In genomic region chr17:80935526-80935925, GRCh38 we compare ENCODE assay signal across 15 cellular contexts. TPM values are rescaled to one million over a fixed set of nuclear protein-coding genes. Genes with fewer than 3 reads are reported as not detected.
DNase-seq lines count a peak whose midpoint lies in the region; ATAC-seq and TF ChIP-seq lines count a peak whose summit lies in the region.
"Had no signal": no experiment of that assay in that cellular context is flagged by ENCODE, and none has a peak within 500 bp of the region (broad histone marks: within the 10 kb centered on the region; RNA-seq: fewer than 3 reads in every experiment).

No MANE protein-coding gene starts in this region.

- no peak overlapping the region for H3K9ac ChIP-seq in neural progenitor cell
- H3K9ac ChIP-seq: BLaER1 treated with 17β-estradiol and CSF1 and Interleukin-3, amounts not matched to agents 10 nM and 100 nM had no signal

- H3K27me3 Mint-ChIP-seq in activated CD8-positive, alpha-beta memory T cell treated with anti-CD3 and anti-CD28 coated beads, Interleukin-2, amount 10 ng/mL, durations not matched to agents 7 days and 5 days = no peaks in the 10 kb centered on the region
- H3K27me3 Mint-ChIP-seq in immature natural killer cell (ENCODE audit: low read depth in 3 of 3) (peaks cover 0 to 4% (median 1%) of the 10 kb centered on the region in 3 donors), neural progenitor cell (ENCODE audit: insufficient read depth, low read depth) (peaks cover 2% of the 10 kb centered on the region), GM23338 (ENCODE audit: insufficient read depth, low read depth, poor library complexity) (peaks cover 11% of the 10 kb centered on the region)
- no peaks in the 10 kb centered on the region for H3K27me3 Mint-ChIP-seq in activated CD8-positive, alpha-beta T cell treated with anti-CD3 and anti-CD28 coated beads for 36 hours
- H3K27me3 Mint-ChIP-seq: CD4-positive, alpha-beta T cell had no signal

- no peak overlapping the region for H3K4me3 Mint-ChIP-seq in activated CD8-positive, alpha-beta memory T cell treated with anti-CD3 and anti-CD28 coated beads, Interleukin-2, amount 10 ng/mL, durations not matched to agents 7 days and 5 days
- H3K4me3 Mint-ChIP-seq in immature natural killer cell = peak overlapping the region; percentile 56 to 88 (median 80)
- H3K4me3 Mint-ChIP-seq in neural progenitor cell = no peak overlapping the region
- no peak overlapping the region for H3K4me3 Mint-ChIP-seq in activated CD8-positive, alpha-beta T cell treated with anti-CD3 and anti-CD28 coated beads for 36 hours
- H3K4me3 Mint-ChIP-seq in GM23338 = no peak overlapping the region
- H3K4me3 Mint-ChIP-seq: CD4-positive, alpha-beta T cell; H9 had no signal

- H3K79me2 ChIP-seq in neural progenitor cell (ENCODE audit: low read depth) (no peaks in the 10 kb centered on the region), GM23338 (replicated peaks; ENCODE audit: insufficient read depth) (no peaks in the 10 kb centered on the region)

- H2AFZ ChIP-seq in neural progenitor cell (replicated peaks) (no peak overlapping the region), GM23338 (no peak overlapping the region)

- H3K36me3 Mint-ChIP-seq in activated CD8-positive, alpha-beta memory T cell treated with anti-CD3 and anti-CD28 coated beads, Interleukin-2, amount 10 ng/mL, durations not matched to agents 7 days and 5 days = peaks cover 35% of the 10 kb centered on the region
- H3K36me3 Mint-ChIP-seq in immature natural killer cell = no peaks in the 10 kb centered on the region
- peaks cover 11% of the 10 kb centered on the region for H3K36me3 Mint-ChIP-seq in neural progenitor cell
- no peaks in the 10 kb centered on the region for H3K36me3 Mint-ChIP-seq in activated CD8-positive, alpha-beta T cell treated with anti-CD3 and anti-CD28 coated beads for 36 hours (ENCODE audit: low read depth)
- H3K36me3 Mint-ChIP-seq in GM23338 (ENCODE audit: low read depth) = no peaks in the 10 kb centered on the region

- H3K4me1 ChIP-seq in Panc1 (ENCODE audit: control insufficient read depth, insufficient read depth, low read length) (no peaks in the 10 kb centered on the region), neural progenitor cell (peaks cover 51% of the 10 kb centered on the region), GM23338 (ENCODE audit: insufficient read depth) (no peaks in the 10 kb centered on the region)

- CTCF ChIA-PET in activated CD8-positive, alpha-beta memory T cell treated with anti-CD3 and anti-CD28 coated beads, Interleukin-2, amount 10 ng/mL, durations not matched to agents 7 days and 5 days (lab: Charles Lee) = no interaction called here
- CTCF ChIA-PET in Panc1 (lab: Charles Lee) = no interaction called here
- CTCF ChIA-PET in activated CD8-positive, alpha-beta T cell treated with anti-CD3 and anti-CD28 coated beads for 36 hours (lab: Charles Lee) = no interaction called here

- peaks cover 21% of the 10 kb centered on the region for H4K20me1 ChIP-seq in neural progenitor cell (ENCODE audit: low read depth)
- H4K20me1 ChIP-seq in GM23338 (replicated peaks; ENCODE audit: insufficient read depth) = peaks cover 8% of the 10 kb centered on the region; the same call in 1 of the 2 replicates

- H3K9me2 ChIP-seq in GM23338 (ENCODE audit: insufficient read depth) = no peaks in the 10 kb centered on the region

- H3K27me3 ChIP-seq in Panc1 (ENCODE audit: control insufficient read depth, insufficient read depth, low read length) = no peaks in the 10 kb centered on the region
- peaks cover 57% of the 10 kb centered on the region for H3K27me3 ChIP-seq in neural progenitor cell
- no peaks in the 10 kb centered on the region for H3K27me3 ChIP-seq in GM23338 (ENCODE audit: insufficient read depth)

- TF ChIP-seq CTCF in Panc1 (IDR thresholded peaks at IDR 0.05) (no peak), neural progenitor cell (IDR thresholded peaks at IDR 0.05) (no peak), GM23338 (conservative IDR thresholded peaks at IDR 0.05; ENCODE audit: low read depth in 2 of 2) (no peak)
- TF ChIP-seq CTCF in activated CD8-positive, alpha-beta T cell treated with anti-CD3 and anti-CD28 coated beads for 36 hours (IDR thresholded peaks at IDR 0.05) = no peak

- no peaks in the 10 kb centered on the region for H3K9me3 Mint-ChIP-seq in activated CD8-positive, alpha-beta memory T cell treated with anti-CD3 and anti-CD28 coated beads, Interleukin-2, amount 10 ng/mL, durations not matched to agents 7 days and 5 days (ENCODE audit: low read depth)
- H3K9me3 Mint-ChIP-seq in immature natural killer cell (no peaks in the 10 kb centered on the region), neural progenitor cell (no peaks in the 10 kb centered on the region), GM23338 (no peaks in the 10 kb centered on the region)
- no peaks in the 10 kb centered on the region for H3K9me3 Mint-ChIP-seq in activated CD8-positive, alpha-beta T cell treated with anti-CD3 and anti-CD28 coated beads for 36 hours
- H3K9me3 Mint-ChIP-seq: CD4-positive, alpha-beta T cell; H9 had no signal

- H3K9me3 ChIP-seq in Panc1 (ENCODE audit: control insufficient read depth, insufficient read depth, low read depth, low read length) (no peaks in the 10 kb centered on the region), neural progenitor cell (ENCODE audit: low read depth) (no peaks in the 10 kb centered on the region)
- H3K9me3 ChIP-seq: BLaER1 treated with 17β-estradiol and CSF1 and Interleukin-3, amounts not matched to agents 10 nM and 100 nM had no signal

- H3K27ac Mint-ChIP-seq in activated CD8-positive, alpha-beta memory T cell treated with anti-CD3 and anti-CD28 coated beads, Interleukin-2, amount 10 ng/mL, durations not matched to agents 7 days and 5 days = peak overlapping the region; percentile 20
- H3K27ac Mint-ChIP-seq in immature natural killer cell = peak overlapping the region; percentile 74 to 88 (median 82)
- H3K27ac Mint-ChIP-seq in neural progenitor cell = no peak overlapping the region
- H3K27ac Mint-ChIP-seq in activated CD8-positive, alpha-beta T cell treated with anti-CD3 and anti-CD28 coated beads for 36 hours = no peak overlapping the region
- no peak overlapping the region for H3K27ac Mint-ChIP-seq in GM23338
- H3K27ac Mint-ChIP-seq: H9 had no signal

- POLR2A ChIA-PET in Panc1 (lab: Charles Lee) = no interaction called here
- POLR2A ChIA-PET in activated CD8-positive, alpha-beta T cell treated with anti-CD3 and anti-CD28 coated beads for 36 hours (lab: Charles Lee) = no interaction called here

- H3F3A ChIP-seq in neural progenitor cell (ENCODE audit: low read depth) = peaks cover 34% of the 10 kb centered on the region
- H3F3A ChIP-seq in GM23338 (replicated peaks; ENCODE audit: low read depth) = no peaks in the 10 kb centered on the region

- ATAC-seq in activated CD8-positive, alpha-beta memory T cell treated with anti-CD3 and anti-CD28 coated beads, Interleukin-2, amount 10 ng/mL, durations not matched to agents 7 days and 5 days = no peak
- ATAC-seq in Panc1 (no peak), GM23338 (no peak)
- no peak for ATAC-seq in activated CD8-positive, alpha-beta T cell treated with anti-CD3 and anti-CD28 coated beads for 36 hours
- ATAC-seq: HepG2 had no signal

- no peak overlapping the region for H3K4me2 ChIP-seq in neural progenitor cell
- no peak overlapping the region for H3K4me2 ChIP-seq in GM23338

- no peaks in the 10 kb centered on the region; the same call in 1 of the 2 replicates for H3K36me3 ChIP-seq in Panc1 (ENCODE audit: control insufficient read depth, insufficient read depth, low read length)
- no peaks in the 10 kb centered on the region for H3K36me3 ChIP-seq in neural progenitor cell
- H3K36me3 ChIP-seq in GM23338 (ENCODE audit: insufficient read depth) = no peaks in the 10 kb centered on the region

- BruUV-seq in Panc1 (replicated peaks; lab: Mats Ljungman, UMichigan) = TSS peak; percentile 32

- H3K4me1 Mint-ChIP-seq in activated CD8-positive, alpha-beta memory T cell treated with anti-CD3 and anti-CD28 coated beads, Interleukin-2, amount 10 ng/mL, durations not matched to agents 7 days and 5 days = peaks cover 46% of the 10 kb centered on the region
- H3K4me1 Mint-ChIP-seq in immature natural killer cell = peaks cover 58% of the 10 kb centered on the region in 2 donors
- peaks cover 58% of the 10 kb centered on the region for H3K4me1 Mint-ChIP-seq in neural progenitor cell
- peaks cover 30% of the 10 kb centered on the region for H3K4me1 Mint-ChIP-seq in activated CD8-positive, alpha-beta T cell treated with anti-CD3 and anti-CD28 coated beads for 36 hours (ENCODE audit: low read depth)
- peaks cover 19% of the 10 kb centered on the region for H3K4me1 Mint-ChIP-seq in GM23338

- no peak overlapping the region for H3K27ac ChIP-seq in Panc1 (ENCODE audit: low read length)
- no peak overlapping the region for H3K27ac ChIP-seq in neural progenitor cell
- H3K27ac ChIP-seq in GM23338 (ENCODE audit: low read depth) = no peak overlapping the region
- H3K27ac ChIP-seq: BLaER1 treated with 17β-estradiol and CSF1 and Interleukin-3, amounts not matched to agents 10 nM and 100 nM had no signal

- no peak for DNase-seq in activated CD8-positive, alpha-beta memory T cell treated with anti-CD3 and anti-CD28 coated beads, Interleukin-2, amount 10 ng/mL, durations not matched to agents 7 days and 5 days
- no peak for DNase-seq in activated CD8-positive, alpha-beta memory T cell treated with anti-CD3 and anti-CD28 coated beads for 24 hours
- DNase-seq in Panc1 (ENCODE audit: low read depth, low spot score) = no peak
- peak; percentile 37 to 59 (median 41) for DNase-seq in immature natural killer cell
- DNase-seq in neural progenitor cell (ENCODE audit: low spot score) = no peak
- no peak for DNase-seq in activated CD8-positive, alpha-beta T cell treated with anti-CD3 and anti-CD28 coated beads for 36 hours
- DNase-seq in GM23338 (ENCODE audit: low spot score) = no peak
- DNase-seq: 8988T; ACHN; CD4-positive, alpha-beta T cell; DMS79; GOT3; H9 had no signal

- H3K4me3 ChIP-seq in Panc1 (ENCODE audit: low read depth in 2 of 2, low read length in 2 of 2) (no peak overlapping the region), neural progenitor cell (no peak overlapping the region), GM23338 (no peak overlapping the region)
- H3K4me3 ChIP-seq: BLaER1 treated with 17β-estradiol and CSF1 and Interleukin-3, amounts not matched to agents 10 nM and 100 nM had no signal

- intact Hi-C loops in Panc1 (cut with micrococcal nuclease; ENCODE audit: unreplicated experiment) = no loop called here
- intact Hi-C loops in activated CD8-positive, alpha-beta T cell treated with anti-CD3 and anti-CD28 coated beads for 36 hours (cut with micrococcal nuclease) = no loop called here

- in situ Hi-C loops in Panc1 (cut with HindIII; ENCODE audit: low pct_unique_long_range_greater_than_20kb, low sequenced_read_pairs) = no loop called here

RNA-seq across cellular contexts. Expression of gene CHMP6, which starts 56.1 kb away (rescaled TPM):
- 10 to 100 TPM; 29.8 to 34.6 TPM for total RNA-seq in activated CD8-positive, alpha-beta memory T cell treated with anti-CD3 and anti-CD28 coated beads, Interleukin-2, amount 10 ng/mL, durations not matched to agents 7 days and 5 days
- 43.7 TPM for total RNA-seq in Panc1 (2021; ENCODE audit: unreplicated experiment)
- polyA plus RNA-seq in Panc1 (2012; ENCODE audit: insufficient read length) = 39.1 TPM
- polyA plus RNA-seq in immature natural killer cell = 10 to 100 TPM; 67.7 to 71.4 (median 70.2) TPM
- 11.5 and 20.9 TPM in 2 replicates for total RNA-seq in neural progenitor cell (ENCODE audit: low replicate concordance)
- total RNA-seq in activated CD8-positive, alpha-beta T cell treated with anti-CD3 and anti-CD28 coated beads for 36 hours = 10 to 100 TPM; 13.9 to 16.7 TPM
- 8.2 and 12.3 TPM in 2 replicates for total RNA-seq in GM23338 (2014; rRNA removed; shearing (Covaris generic))
- polyA plus RNA-seq in GM23338 (2016; fragmentation: Nextera tagmentation; extraction: Ambion mirVana) = 13.2 and 14.0 TPM in 2 replicates

Comparison
In these comparisons a context has a peak if more than half of its experiments do, and no peak if none do; other contexts are left out.
1. DNase-seq: peak in immature natural killer cell (3 of 3); none in activated CD8-positive, alpha-beta memory T cell treated with anti-CD3 and anti-CD28 coated beads, Interleukin-2, amount 10 ng/mL, durations not matched to agents 7 days and 5 days (single experiment), activated CD8-positive, alpha-beta memory T cell treated with anti-CD3 and anti-CD28 coated beads for 24 hours (single experiment), Panc1 (single experiment), neural progenitor cell (single experiment), activated CD8-positive, alpha-beta T cell treated with anti-CD3 and anti-CD28 coated beads for 36 hours (single experiment) and GM23338 (single experiment).
2. H3K27ac Mint-ChIP-seq: peak in activated CD8-positive, alpha-beta memory T cell treated with anti-CD3 and anti-CD28 coated beads, Interleukin-2, amount 10 ng/mL, durations not matched to agents 7 days and 5 days (single experiment) and immature natural killer cell (6 of 6); none in neural progenitor cell (single experiment), activated CD8-positive, alpha-beta T cell treated with anti-CD3 and anti-CD28 coated beads for 36 hours (single experiment) and GM23338 (single experiment).
3. H3K4me3 Mint-ChIP-seq: peak in immature natural killer cell (5 of 5); none in activated CD8-positive, alpha-beta memory T cell treated with anti-CD3 and anti-CD28 coated beads, Interleukin-2, amount 10 ng/mL, durations not matched to agents 7 days and 5 days (single experiment), neural progenitor cell (single experiment), activated CD8-positive, alpha-beta T cell treated with anti-CD3 and anti-CD28 coated beads for 36 hours (single experiment) and GM23338 (single experiment).